In genomic region chr3:141412087-141412935, GRCh38 we compare ENCODE assay signal across 8 cellular contexts. TPM values are rescaled to one million over a fixed set of nuclear protein-coding genes. Genes with fewer than 3 reads are reported as not detected.
A peak's percentile ranks its signal among the peaks of the same experiment; 100 is the strongest.
DNase-seq lines count a peak whose midpoint lies in the region; ATAC-seq and TF ChIP-seq lines count a peak whose summit lies in the region.

No MANE protein-coding gene starts in this region.

- POLR2A ChIA-PET in activated CD4-positive, alpha-beta T cell treated with anti-CD3 and anti-CD28 coated beads for 36 hours (lab: Charles Lee): interaction anchor here (0.7 to 1.2 kb wide), 5 partner anchors 33 to 332 kb away, joined by 3 to 7 read pairs (median 5); no protein-coding TSS in a partner anchor

- H2BK120ac ChIP-seq in mesenchymal stem cell (ENCODE audit: low read depth, low read length): peak overlapping the region; percentile 29

- H4K91ac ChIP-seq in mesenchymal stem cell (ENCODE audit: low read length): peak overlapping the region; percentile 88

- intact Hi-C loops in activated CD4-positive, alpha-beta T cell treated with anti-CD3 and anti-CD28 coated beads for 36 hours (cut with DNase I, micrococcal nuclease): loop anchor here (2.0 to 5.0 kb wide), 3 partner anchors 74 to 465 kb away; partner anchors contain the start of genes RASA2 (in 2 of the 2) and ATP1B3 (in 1 of the 2)

- H3K4me2 ChIP-seq in MM.1S (ENCODE audit: low read depth, low read length) (peak overlapping the region; percentile 61), mesenchymal stem cell (ENCODE audit: low read length, poor library complexity, severe bottlenecking) (no peak overlapping the region)

- H2AFZ ChIP-seq in MM.1S (ENCODE audit: low read length): no peak overlapping the region
- no peak overlapping the region for H2AFZ ChIP-seq in mesenchymal stem cell (ENCODE audit: low read depth, low read length)

- TF ChIP-seq CTCF in MM.1S (IDR thresholded peaks at IDR 0.05; ENCODE audit: low read length): no peak

- H3K27me3 ChIP-seq in MM.1S (replicated peaks; ENCODE audit: insufficient read depth, low read length) (no peaks in the 10 kb centered on the region), mesenchymal stem cell (ENCODE audit: control insufficient read depth in 1 of 2, insufficient read depth in 1 of 2, low read length in 2 of 2) (no peaks in the 10 kb centered on the region), stomach smooth muscle (ENCODE audit: control insufficient read depth in 1 of 2, insufficient read depth in 2 of 2, low read length in 2 of 2) (no peaks in the 10 kb centered on the region)

- H3K79me2 ChIP-seq in MM.1S (ENCODE audit: low read length): peaks cover 100% of the 10 kb centered on the region

- H3K9me3 ChIP-seq in MM.1S (replicated peaks; ENCODE audit: insufficient read depth, low read length) (no peaks in the 10 kb centered on the region), mesenchymal stem cell (ENCODE audit: control insufficient read depth, low read length) (no peaks in the 10 kb centered on the region), stomach smooth muscle (ENCODE audit: control insufficient read depth in 2 of 2, low read length in 2 of 2) (no peaks in the 10 kb centered on the region)

- peak overlapping the region; percentile 20 to 96 for H2BK12ac ChIP-seq in mesenchymal stem cell (ENCODE audit: low read length in 2 of 2)

- CTCF ChIA-PET in activated CD4-positive, alpha-beta T cell treated with anti-CD3 and anti-CD28 coated beads for 36 hours (lab: Charles Lee): interaction anchor here (0.6 to 3.3 kb wide), 11 partner anchors 9 to 101 kb away, joined by 3 to 20 read pairs (median 4); no protein-coding TSS in a partner anchor

- H2BK5ac ChIP-seq in mesenchymal stem cell (ENCODE audit: low read depth, low read length, poor library complexity, severe bottlenecking): no peak overlapping the region

- H3K36me3 ChIP-seq in MM.1S (replicated peaks; ENCODE audit: insufficient read depth, low read length) (peaks cover 42% of the 10 kb centered on the region), mesenchymal stem cell (ENCODE audit: control insufficient read depth in 1 of 2, insufficient read depth in 2 of 2, low read depth in 1 of 2, low read length in 2 of 2) (peaks cover 26 to 82% of the 10 kb centered on the region in 2 experiments), stomach smooth muscle (ENCODE audit: control insufficient read depth in 2 of 2, insufficient read depth in 2 of 2, low read length in 2 of 2) (peaks cover 21 to 26% of the 10 kb centered on the region in 2 donors)

- H4K20me1 ChIP-seq in MM.1S (ENCODE audit: insufficient read depth, low read length): peaks cover 15% of the 10 kb centered on the region

- peak overlapping the region; percentile 99 for H3K27ac Mint-ChIP-seq in activated CD4-positive, alpha-beta T cell treated with anti-CD3 and anti-CD28 coated beads for 36 hours

- H3K4me1 Mint-ChIP-seq in activated CD4-positive, alpha-beta T cell treated with anti-CD3 and anti-CD28 coated beads for 36 hours: peaks cover 89% of the 10 kb centered on the region

- H3K4me1 ChIP-seq in MM.1S (ENCODE audit: low read length): peaks cover 97% of the 10 kb centered on the region
- H3K4me1 ChIP-seq in mesenchymal stem cell (ENCODE audit: control insufficient read depth, insufficient read depth, low read depth, low read length): peaks cover 17% of the 10 kb centered on the region
- peaks cover 65% of the 10 kb centered on the region for H3K4me1 ChIP-seq in stomach smooth muscle (ENCODE audit: control insufficient read depth, insufficient read depth, low read length)

- peak overlapping the region; percentile 98 for H3K27ac ChIP-seq in MM.1S (ENCODE audit: low read length)
- H3K27ac ChIP-seq in mesenchymal stem cell (ENCODE audit: low read length, poor library complexity, severe bottlenecking): peak overlapping the region; percentile 52
- H3K27ac ChIP-seq in stomach smooth muscle (ENCODE audit: low read length): peak overlapping the region; percentile 80

- H3K9ac ChIP-seq in MM.1S (ENCODE audit: low read length) (peak overlapping the region; percentile 100), mesenchymal stem cell (ENCODE audit: low read length) (peak overlapping the region; percentile 92), stomach smooth muscle (ENCODE audit: low read length in 2 of 2) (peak overlapping the region; percentile 52 to 90)

- H3K27me3 Mint-ChIP-seq in activated CD4-positive, alpha-beta T cell treated with anti-CD3 and anti-CD28 coated beads for 36 hours: no peaks in the 10 kb centered on the region

- 31% methylated on average over 8 of the region's 10 CpGs for WGBS in mesenchymal stem cell

- peak overlapping the region in 1 of 2 experiments; percentile 90 for H3K4ac ChIP-seq in mesenchymal stem cell (ENCODE audit: low read depth in 1 of 2, low read length in 2 of 2)

- H3K79me1 ChIP-seq in mesenchymal stem cell (replicated peaks; ENCODE audit: low read length, poor library complexity, severe bottlenecking): peaks cover 36% of the 10 kb centered on the region

- no peaks in the 10 kb centered on the region for H3K9me2 ChIP-seq in MM.1S (replicated peaks; ENCODE audit: insufficient read depth, low read length)

- H2AK5ac ChIP-seq in mesenchymal stem cell (ENCODE audit: low read length, severe bottlenecking): peak overlapping the region; percentile 54

- H3K9me3 Mint-ChIP-seq in activated CD4-positive, alpha-beta T cell treated with anti-CD3 and anti-CD28 coated beads for 36 hours (ENCODE audit: low read depth): no peaks in the 10 kb centered on the region

- H3K14ac ChIP-seq in mesenchymal stem cell (ENCODE audit: low read length in 2 of 2): no peak overlapping the region

- peak; percentile 18 for TF ChIP-seq POLR2A in GM18505 (IDR thresholded peaks at IDR 0.05; ENCODE audit: borderline replicate concordance, extremely low read depth, insufficient read depth, insufficient read length)

- H3K36me3 Mint-ChIP-seq in activated CD4-positive, alpha-beta T cell treated with anti-CD3 and anti-CD28 coated beads for 36 hours (ENCODE audit: low read depth): peaks cover 39% of the 10 kb centered on the region

- peak; percentile 86 for DNase-seq in MM.1S
- peak; percentile 71 for DNase-seq in activated CD4-positive, alpha-beta T cell treated with anti-CD3 and anti-CD28 coated beads for 36 hours
- DNase-seq in dermis blood vessel endothelial cell: peak; percentile 84
- peak; percentile 96 for DNase-seq in mesenchymal stem cell
- no peak for DNase-seq in NCI-H446 treated with DMSO at 0.1 percent for 48 hours (lab: John Stamatoyannopoulos, UW)

- peak overlapping the region; percentile 33 for H4K8ac ChIP-seq in mesenchymal stem cell (ENCODE audit: low read length)

- peaks cover 99% of the 10 kb centered on the region for H3F3A ChIP-seq in MM.1S (ENCODE audit: insufficient read depth, low read length)

- peak overlapping the region; percentile 65 to 90 for H3K18ac ChIP-seq in mesenchymal stem cell (ENCODE audit: low read depth in 1 of 2, low read length in 2 of 2)

- peak overlapping the region in 1 of 2 experiments; percentile 57 for H3K23ac ChIP-seq in mesenchymal stem cell (ENCODE audit: low read length in 2 of 2)

- H3K4me3 Mint-ChIP-seq in activated CD4-positive, alpha-beta T cell treated with anti-CD3 and anti-CD28 coated beads for 36 hours: peak overlapping the region; percentile 74

- H2BK15ac ChIP-seq in mesenchymal stem cell (ENCODE audit: low read depth, poor library complexity, severe bottlenecking): peak overlapping the region; percentile 84

- no peak for ATAC-seq in GM18505 (IDR thresholded peaks at IDR 0.05; ENCODE audit: unreplicated experiment)
- ATAC-seq in activated CD4-positive, alpha-beta T cell treated with anti-CD3 and anti-CD28 coated beads for 36 hours: peak; percentile 24
- no peak for ATAC-seq in HG03095 (IDR thresholded peaks at IDR 0.05; ENCODE audit: unreplicated experiment)

- H3K4me3 ChIP-seq in MM.1S (ENCODE audit: low read length) (peak overlapping the region; percentile 12), mesenchymal stem cell (ENCODE audit: insufficient read depth in 1 of 2, low read depth in 1 of 2, low read length in 2 of 2) (peak overlapping the region in 1 of 2 experiments; percentile 48), stomach smooth muscle (ENCODE audit: low read length in 2 of 2) (peak overlapping the region; percentile 35 to 55)

RNA-seq across cellular contexts. Expression of gene ZBTB38, which starts 44.0 kb away (rescaled TPM):
- total RNA-seq in activated CD4-positive, alpha-beta T cell treated with anti-CD3 and anti-CD28 coated beads for 36 hours: 10 to 100 TPM; 21.3 to 22.0 TPM
- total RNA-seq in dermis blood vessel endothelial cell: 92.4 and 113 TPM in 2 replicates
- polyA plus RNA-seq in mesenchymal stem cell (2013, experiment 1 of 2): 42.0 TPM
- 39.5 TPM for polyA plus RNA-seq in mesenchymal stem cell (2013, experiment 2 of 2)
